15 cellular contexts compared by ENCODE assay signal in the genomic region with DNA sequence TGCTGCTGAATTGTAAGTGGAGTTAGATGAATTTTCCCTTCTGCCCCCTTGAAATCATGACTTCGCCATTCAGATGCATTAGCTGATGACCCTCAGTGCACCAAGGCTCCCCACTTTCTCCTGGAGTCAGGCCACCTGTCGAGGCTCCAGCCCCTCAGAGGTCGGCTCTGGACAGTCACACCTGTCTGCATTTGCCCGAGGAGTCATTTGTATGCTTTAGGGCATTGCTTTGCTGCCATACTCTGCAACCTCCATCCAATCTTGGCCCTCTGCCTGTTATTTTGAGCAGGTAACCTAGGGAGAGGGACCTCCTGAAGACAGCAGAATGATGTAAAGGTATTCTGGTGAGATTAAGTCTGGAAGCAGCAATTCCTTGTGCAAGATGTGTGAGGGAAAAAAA.
"Had no signal": no experiment of that assay in that cellular context is flagged by ENCODE, and none has a peak within 500 bp of the region (broad histone marks: within the 10 kb centered on the region; RNA-seq: fewer than 3 reads in every experiment).

No MANE protein-coding gene starts in this region.

- DNase-seq: activated CD4-positive, alpha-beta T cell treated with anti-CD3 and anti-CD28 coated beads for 48 hours; activated CD4-positive, CD25-positive, alpha-beta regulatory T cell treated with anti-CD3 and anti-CD28 coated beads, Interleukin-2, amount 50 U/mL, for 72 hours; activated CD8-positive, alpha-beta T cell treated with anti-CD3 and anti-CD28 coated beads for 36 hours; activated effector memory CD4-positive, alpha-beta T cell treated with Interleukin-2 at 50 U/mL for 16 hours; activated naive CD4-positive, alpha-beta T cell; activated T-cell treated with anti-CD3 and anti-CD28 coated beads, Interleukin-2, amount 50 U/mL, for 24 hours; amygdala; Kasumi-1; NCI-H1105 treated with DMSO at 0.1 percent for 48 hours; NCI-H1930; NCI-H446; PC-3; SHP77 had no signal

- ATAC-seq: activated CD8-positive, alpha-beta T cell treated with anti-CD3 and anti-CD28 coated beads for 36 hours; K562; PC-3; WTC11 had no signal

- H3K4me3 ChIP-seq: K562 had no signal
